In genomic region chr15:69000725-69001503, GRCh38 we compare ENCODE assay signal across 1 cellular context.
TF ChIP-seq lines count a peak whose summit lies in the region.

No MANE protein-coding gene starts in this region.

TF ChIP-seq in GM23338, 12 proteins besides CTCF, POLR2A, EP300 and RAD21 (continued from another document):
- TF ChIP-seq ZNF462 (CRISPR knock-in tag; IDR thresholded peaks at IDR 0.05) = no peak
- no peak for TF ChIP-seq STAT1 (IDR thresholded peaks at IDR 0.05; ENCODE audit: unreplicated experiment)
- no peak for TF ChIP-seq ETS1 (IDR thresholded peaks at IDR 0.05)
- TF ChIP-seq CREB1 (CRISPR knock-in tag; IDR thresholded peaks at IDR 0.05; ENCODE audit: low read depth) = no peak
- TF ChIP-seq EZH2 (IDR thresholded peaks at IDR 0.05; ENCODE audit: low read depth, unreplicated experiment) = no peak
